8 cellular contexts compared by ENCODE assay signal in the genomic region with DNA sequence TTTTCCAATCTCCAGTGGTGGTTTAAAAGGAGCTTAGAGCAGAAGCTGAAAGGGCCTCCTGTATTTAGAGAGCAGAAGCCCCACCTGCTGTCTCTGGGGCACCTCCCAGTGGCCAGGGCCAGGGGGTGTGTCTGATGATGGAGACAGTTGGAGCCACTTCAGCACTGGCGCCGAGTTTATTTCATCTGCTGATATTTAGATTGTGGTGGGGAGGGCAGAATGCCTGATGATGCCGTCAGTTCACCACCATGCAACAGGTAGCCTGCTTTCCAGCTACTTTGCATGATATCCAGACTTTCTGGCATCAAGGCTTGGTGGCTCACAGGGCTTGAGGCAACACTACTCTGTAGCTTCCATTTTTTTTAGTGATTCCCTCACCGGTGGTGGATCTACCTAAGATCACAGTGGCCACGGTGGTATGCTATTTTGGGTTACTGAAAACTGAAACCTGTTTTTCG.
DNase-seq lines count a peak whose midpoint lies in the region; ATAC-seq, FAIRE-seq and TF ChIP-seq lines count a peak whose summit lies in the region.

No MANE protein-coding gene starts in this region.

- no peaks in the 10 kb centered on the region for H3K79me2 ChIP-seq in GM12878 (ENCODE audit: control insufficient read depth, insufficient read depth, low read length)

- no peak for TF ChIP-seq POLR2A in GM12878 (IDR thresholded peaks at IDR 0.05; ENCODE audit: low read depth, low read length)

- no peaks in the 10 kb centered on the region for H3K36me3 ChIP-seq in GM12878 (ENCODE audit: control insufficient read depth in 2 of 2, insufficient read depth in 2 of 2, low read length in 1 of 2)

- no TSS peak for BruUV-seq in GM12878 (replicated peaks; lab: Mats Ljungman, UMichigan)

- intact Hi-C loops in GM12878 (cut with micrococcal nuclease; ENCODE audit: unreplicated experiment): no loop called here

- RAD21 ChIA-PET in GM12878 (lab: Charles Lee; ENCODE audit: unreplicated experiment): interaction anchor here (0.9 to 1.4 kb wide), 4 partner anchors 302 to 413 kb away, joined by 3 to 8 read pairs (median 4); no protein-coding TSS in a partner anchor

- H4K20me1 ChIP-seq in GM12878 (ENCODE audit: control insufficient read depth, insufficient read depth): no peaks in the 10 kb centered on the region

- H3K9me3 ChIP-seq in GM12878 (replicated peaks; ENCODE audit: control insufficient read depth, insufficient read depth, low read length): peaks cover 2% of the 10 kb centered on the region; the same call in 2 of the 3 replicates

- peak; percentile 63 for TF ChIP-seq RAD21 in GM12878 (IDR thresholded peaks at IDR 0.05; ENCODE audit: insufficient read depth, low read depth, low read length)

- no peak overlapping the region for H3K9ac ChIP-seq in GM12878 (ENCODE audit: control insufficient read depth, insufficient read depth, low read length)

- WGBS in GM12878 (ENCODE audit: insufficient coverage, insufficient replicate concordance, low lambda C conversion rate, missing lambda C conversion rate): 66% methylated on average over 6 of the region's 6 CpGs

- no peak for TF ChIP-seq EP300 in GM12878 (IDR thresholded peaks at IDR 0.05; ENCODE audit: borderline replicate concordance in 1 of 2, control insufficient read depth in 1 of 2, low read depth in 2 of 2, low read length in 2 of 2)

- no peak overlapping the region for H3K4me3 ChIP-seq in GM12878

- no peak overlapping the region for H3K4me2 ChIP-seq in GM12878 (ENCODE audit: control insufficient read depth, insufficient read depth)

- peak; percentile 15 to 26 (median 16); a peak in 4 of 6 replicates for TF ChIP-seq CTCF in GM12878 (IDR thresholded peaks at IDR 0.05 in 2 of 3, conservative IDR thresholded peaks at IDR 0.05 in 1 of 3; ENCODE audit: control insufficient read depth in 2 of 3, extremely low read depth in 1 of 3, insufficient read depth in 1 of 3, low read depth in 3 of 3, low read length in 3 of 3)

- SMC1A ChIA-PET in GM12878 (lab: Charles Lee; ENCODE audit: uncharacterized antibody, unreplicated experiment): interaction anchor here (0.5 to 1.2 kb wide), 5 partner anchors 20 to 525 kb away, joined by 3 read pairs; no protein-coding TSS in a partner anchor

- peak; percentile 44; the same call in 2 of the 3 replicates for ATAC-seq in GM12878
- no peak for ATAC-seq in HG02981 (IDR thresholded peaks at IDR 0.05; ENCODE audit: unreplicated experiment)
- ATAC-seq in GM18867 (IDR thresholded peaks at IDR 0.05; ENCODE audit: unreplicated experiment): no peak

- FAIRE-seq in GM12878 (lab: Jason Lieb, UNC): no peak

- peak; percentile 56 for DNase-seq in A172 (ENCODE audit: low spot score)
- DNase-seq in H4 (ENCODE audit: low spot score): peak; percentile 57
- peak; percentile 72 for DNase-seq in NCI-H82 treated with DMSO at 0.1 percent for 48 hours (lab: John Stamatoyannopoulos, UW; ENCODE audit: unreplicated experiment)
- DNase-seq in GM12878 (ENCODE audit: low read depth, low spot score): no peak
- DNase-seq in islet precursor cell: peak; percentile 77
- peak; percentile 36 for DNase-seq in stimulated activated CD4-positive, alpha-beta T cell treated with anti-CD3 and anti-CD28 coated beads, Interleukin-4, amount 100 ng/mL, for 24 hours

- CTCF ChIA-PET in GM12878 (lab: Yijun Ruan, JAX): interaction anchor here (1.1 to 2.4 kb wide), 3 partner anchors 26 to 524 kb away, joined by 3 to 15 read pairs (median 5); no protein-coding TSS in a partner anchor

- POLR2A ChIA-PET in GM12878 (lab: Charles Lee): no interaction called here

- H3K27ac ChIP-seq in GM12878 (ENCODE audit: control insufficient read depth, insufficient read depth): no peak overlapping the region

- H3K27me3 ChIP-seq in GM12878 (replicated peaks in 1 of 2; ENCODE audit: control insufficient read depth in 2 of 2, insufficient read depth in 2 of 2, low read length in 1 of 2): no peaks in the 10 kb centered on the region; a peak in 2 of 4 replicates

- H3K4me1 ChIP-seq in GM12878 (ENCODE audit: control insufficient read depth, insufficient read depth, low read length): no peaks in the 10 kb centered on the region

- H2AFZ ChIP-seq in GM12878 (ENCODE audit: control insufficient read depth, low read depth, low read length): no peak overlapping the region

- in situ Hi-C loops in GM12878 (cut with MboI): no loop called here

TF ChIP-seq in GM12878, 131 proteins besides CTCF, POLR2A, EP300 and RAD21:
- no peak for TF ChIP-seq RUNX3 (IDR thresholded peaks at IDR 0.05; ENCODE audit: low read length)
- peak; percentile 26; the same call in 1 of the 2 replicates for TF ChIP-seq SMC3 (IDR thresholded peaks at IDR 0.05; ENCODE audit: borderline replicate concordance, low read length)
- no peak for TF ChIP-seq EZH2 (IDR thresholded peaks at IDR 0.05; ENCODE audit: borderline replicate concordance, control insufficient read depth, low read depth, low read length)
- TF ChIP-seq, protein P1, sequence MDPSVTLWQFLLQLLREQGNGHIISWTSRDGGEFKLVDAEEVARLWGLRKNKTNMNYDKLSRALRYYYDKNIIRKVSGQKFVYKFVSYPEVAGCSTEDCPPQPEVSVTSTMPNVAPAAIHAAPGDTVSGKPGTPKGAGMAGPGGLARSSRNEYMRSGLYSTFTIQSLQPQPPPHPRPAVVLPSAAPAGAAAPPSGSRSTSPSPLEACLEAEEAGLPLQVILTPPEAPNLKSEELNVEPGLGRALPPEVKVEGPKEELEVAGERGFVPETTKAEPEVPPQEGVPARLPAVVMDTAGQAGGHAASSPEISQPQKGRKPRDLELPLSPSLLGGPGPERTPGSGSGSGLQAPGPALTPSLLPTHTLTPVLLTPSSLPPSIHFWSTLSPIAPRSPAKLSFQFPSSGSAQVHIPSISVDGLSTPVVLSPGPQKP (IDR thresholded peaks at IDR 0.05; ENCODE audit: low read depth, low read length): no peak
- no peak for TF ChIP-seq EGR1 (IDR thresholded peaks at IDR 0.05; ENCODE audit: borderline replicate concordance in 1 of 2, low read depth in 2 of 2, low read length in 2 of 2)
- no peak for TF ChIP-seq ZBTB33 (IDR thresholded peaks at IDR 0.05)
